32 cellular contexts compared by ENCODE assay signal in genomic region chr14:70680748-70681147, GRCh38. TPM values are rescaled to one million over a fixed set of nuclear protein-coding genes. Genes with fewer than 3 reads are reported as not detected.
"Had no signal": no experiment of that assay in that cellular context is flagged by ENCODE, and none has a peak within 500 bp of the region (broad histone marks: within the 10 kb centered on the region; RNA-seq: fewer than 3 reads in every experiment).

No MANE protein-coding gene starts in this region.

- H3K27ac Mint-ChIP-seq: activated CD4-positive, alpha-beta memory T cell treated with anti-CD3 and anti-CD28 coated beads, Interleukin-2, amount 10 ng/mL, durations not matched to agents 7 days and 5 days; activated CD8-positive, alpha-beta memory T cell treated with anti-CD3 and anti-CD28 coated beads, Interleukin-2, amount 10 ng/mL, durations not matched to agents 7 days and 5 days; activated naive CD4-positive, alpha-beta T cell treated with anti-CD3 and anti-CD28 coated beads, Interleukin-2, amount 50 U/mL, for 24 hours; activated naive CD8-positive, alpha-beta T cell treated with anti-CD3 and anti-CD28 coated beads, Interleukin-2, amount 10 ng/mL, durations not matched to agents 7 days and 5 days; activated T-cell treated with anti-CD3 and anti-CD28 coated beads, Interleukin-2, amount 50 U/mL, for 72 hours; activated T-helper 2 cell treated with anti-CD3 and anti-CD28 coated beads, Interferon-gamma antibody, Interleukin-2, Interleukin-4, amounts not matched to agents 10 μg/mL and 5 μg/mL and 100 μg/mL, durations not matched to agents 14 hours and 24 hours and 36 hours; T-helper 2 cell treated with Interferon-gamma antibody and Interleukin-4, amounts not matched to agents 5 μg/mL and 100 μg/mL, for 36 hours; WTC11 had no signal

- DNase-seq: activated CD4-positive, alpha-beta memory T cell treated with anti-CD3 and anti-CD28 coated beads, Interleukin-2, amount 10 ng/mL, durations not matched to agents 7 days and 5 days; activated CD4-positive, alpha-beta T cell treated with anti-CD3 and anti-CD28 coated beads for 4 hours; activated CD8-positive, alpha-beta memory T cell treated with anti-CD3 and anti-CD28 coated beads for 24 hours; activated CD8-positive, alpha-beta memory T cell treated with anti-CD3 and anti-CD28 coated beads, Interleukin-2, amount 10 ng/mL, durations not matched to agents 7 days and 5 days; activated CD8-positive, alpha-beta memory T cell treated with anti-CD3 and anti-CD28 coated beads, Interleukin-2, amount 50 U/mL, for 48 hours; activated gamma-delta T cell; activated naive CD4-positive, alpha-beta T cell treated with Interleukin-2 at 50 U/mL for 16 hours; activated naive CD8-positive, alpha-beta T cell treated with anti-CD3 and anti-CD28 coated beads, Interleukin-2, amount 10 ng/mL, durations not matched to agents 7 days and 5 days; activated T-cell treated with anti-CD3 and anti-CD28 coated beads, Interleukin-2, amount 50 U/mL, for 72 hours; amygdala; NCI-H1092 treated with DMSO at 0.1 percent for 48 hours; NCI-H1417; NCI-H1930; NCI-H2081 treated with DMSO at 0.1 percent for 48 hours; NCI-H226; NCI-H446 treated with DMSO at 0.1 percent for 48 hours; NCI-H524; NCI-H69; SHP77; SJCRH30 had no signal

- H3K9me3 ChIP-seq: ascending aorta, SJCRH30 had no signal

- H3K4me1 ChIP-seq: ascending aorta, SJCRH30 had no signal

- H3K27me3 ChIP-seq: ascending aorta, cardiac muscle cell, SJCRH30 had no signal

- H3K4me3 ChIP-seq: ascending aorta, cardiac muscle cell, SJCRH30, SK-N-MC had no signal

- H3K9me3 Mint-ChIP-seq: activated CD4-positive, alpha-beta memory T cell treated with anti-CD3 and anti-CD28 coated beads, Interleukin-2, amount 10 ng/mL, durations not matched to agents 7 days and 5 days; activated naive CD4-positive, alpha-beta T cell treated with anti-CD3 and anti-CD28 coated beads, Interleukin-2, amount 50 U/mL, for 24 hours; activated naive CD8-positive, alpha-beta T cell treated with anti-CD3 and anti-CD28 coated beads, Interleukin-2, amount 10 ng/mL, durations not matched to agents 7 days and 5 days; activated T-cell treated with anti-CD3 and anti-CD28 coated beads, Interleukin-2, amount 50 U/mL, for 72 hours; activated T-helper 2 cell treated with anti-CD3 and anti-CD28 coated beads, Interferon-gamma antibody, Interleukin-2, Interleukin-4, amounts not matched to agents 10 μg/mL and 5 μg/mL and 100 μg/mL, durations not matched to agents 14 hours and 24 hours and 36 hours; central memory CD8-positive, alpha-beta T cell; T-helper 1 cell treated with Interleukin-12 subunit alpha and Interleukin-12 subunit beta and Interleukin-4 antibody, amounts not matched to agents 30 μg/mL and 1 μg/mL, for 36 hours; T-helper 2 cell treated with Interferon-gamma antibody and Interleukin-4, amounts not matched to agents 5 μg/mL and 100 μg/mL, for 36 hours; WTC11 had no signal

- H3K27me3 Mint-ChIP-seq: activated CD4-positive, alpha-beta memory T cell treated with anti-CD3 and anti-CD28 coated beads, Interleukin-2, amount 10 ng/mL, durations not matched to agents 7 days and 5 days; activated CD8-positive, alpha-beta memory T cell treated with anti-CD3 and anti-CD28 coated beads, Interleukin-2, amount 10 ng/mL, durations not matched to agents 7 days and 5 days; activated naive CD4-positive, alpha-beta T cell treated with anti-CD3 and anti-CD28 coated beads, Interleukin-2, amount 50 U/mL, for 24 hours; activated naive CD8-positive, alpha-beta T cell treated with anti-CD3 and anti-CD28 coated beads, Interleukin-2, amount 10 ng/mL, durations not matched to agents 7 days and 5 days; central memory CD8-positive, alpha-beta T cell had no signal

- H3K27ac ChIP-seq: ascending aorta, cardiac muscle cell, SJCRH30, SK-N-MC had no signal

- H3K4me3 Mint-ChIP-seq: activated CD4-positive, alpha-beta memory T cell treated with anti-CD3 and anti-CD28 coated beads, Interleukin-2, amount 10 ng/mL, durations not matched to agents 7 days and 5 days; activated CD8-positive, alpha-beta memory T cell treated with anti-CD3 and anti-CD28 coated beads, Interleukin-2, amount 10 ng/mL, durations not matched to agents 7 days and 5 days; activated naive CD4-positive, alpha-beta T cell treated with anti-CD3 and anti-CD28 coated beads, Interleukin-2, amount 50 U/mL, for 24 hours; activated naive CD8-positive, alpha-beta T cell treated with anti-CD3 and anti-CD28 coated beads, Interleukin-2, amount 10 ng/mL, durations not matched to agents 7 days and 5 days; activated T-cell treated with anti-CD3 and anti-CD28 coated beads, Interleukin-2, amount 50 U/mL, for 72 hours; central memory CD8-positive, alpha-beta T cell; T-helper 1 cell treated with Interleukin-12 subunit alpha and Interleukin-12 subunit beta and Interleukin-4 antibody, amounts not matched to agents 30 μg/mL and 1 μg/mL, for 36 hours; T-helper 2 cell treated with Interferon-gamma antibody and Interleukin-4, amounts not matched to agents 5 μg/mL and 100 μg/mL, for 36 hours; WTC11 had no signal

- H3K36me3 ChIP-seq: ascending aorta, cardiac muscle cell, SJCRH30 had no signal

- ATAC-seq: activated CD4-positive, CD25-positive, alpha-beta regulatory T cell treated with anti-CD3 and anti-CD28 coated beads, Interleukin-2, amount 50 U/mL, for 24 hours; activated CD8-positive, alpha-beta memory T cell treated with anti-CD3 and anti-CD28 coated beads, Interleukin-2, amount 10 ng/mL, durations not matched to agents 7 days and 5 days; activated T-cell treated with anti-CD3 and anti-CD28 coated beads, Interleukin-2, amount 50 U/mL, for 72 hours; Panc1; WTC11 had no signal

- H3K4me1 Mint-ChIP-seq: activated CD4-positive, alpha-beta memory T cell treated with anti-CD3 and anti-CD28 coated beads, Interleukin-2, amount 10 ng/mL, durations not matched to agents 7 days and 5 days; activated CD8-positive, alpha-beta memory T cell treated with anti-CD3 and anti-CD28 coated beads, Interleukin-2, amount 10 ng/mL, durations not matched to agents 7 days and 5 days; activated naive CD4-positive, alpha-beta T cell treated with anti-CD3 and anti-CD28 coated beads, Interleukin-2, amount 50 U/mL, for 24 hours; activated naive CD8-positive, alpha-beta T cell treated with anti-CD3 and anti-CD28 coated beads, Interleukin-2, amount 10 ng/mL, durations not matched to agents 7 days and 5 days; central memory CD8-positive, alpha-beta T cell had no signal

RNA-seq across cellular contexts. Expression of gene TTC9, which starts 39.0 kb away (rescaled TPM):
- total RNA-seq: ascending aorta, RPMI7951 had no signal
